ENCODE assay signal across 1 cellular context in the genomic region with DNA sequence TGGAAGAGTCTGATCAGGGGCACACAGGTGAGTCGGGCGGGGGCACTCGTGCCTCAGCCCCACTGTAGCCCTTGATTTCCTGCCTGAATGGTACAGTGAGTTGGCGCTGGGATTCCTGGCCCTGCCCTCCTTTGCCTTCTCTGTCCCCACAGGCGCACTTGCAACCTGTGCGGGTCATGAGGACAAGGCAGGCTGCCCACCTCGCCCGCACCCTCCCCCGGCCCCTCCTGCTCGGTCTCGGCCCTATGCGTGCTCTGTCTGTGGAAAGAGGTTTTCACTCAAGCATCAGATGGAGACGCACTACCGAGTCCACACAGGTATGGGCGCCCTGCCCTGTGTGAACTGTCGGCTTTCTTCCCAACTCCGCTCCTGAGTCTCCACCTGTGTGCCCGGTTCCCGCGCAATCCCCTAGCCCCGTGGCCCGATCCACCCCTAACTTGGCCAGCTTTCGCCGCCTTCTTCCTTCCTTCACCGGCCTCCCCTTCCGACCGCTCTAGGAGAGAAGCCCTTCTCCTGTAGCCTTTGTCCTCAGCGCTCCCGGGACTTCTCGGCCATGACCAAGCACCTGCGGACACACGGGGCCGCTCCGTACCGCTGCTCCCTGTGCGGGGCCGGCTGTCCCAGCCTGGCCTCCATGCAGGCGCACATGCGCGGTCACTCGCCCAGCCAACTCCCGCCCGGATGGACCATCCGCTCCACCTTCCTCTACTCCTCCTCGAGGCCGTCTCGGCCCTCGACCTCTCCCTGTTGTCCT.
TF ChIP-seq lines count a peak whose summit lies in the region.

No MANE protein-coding gene starts in this region.

TF ChIP-seq in IMR-90, 13 proteins besides CTCF, POLR2A, EP300 and RAD21:
- TF ChIP-seq, protein P1, sequence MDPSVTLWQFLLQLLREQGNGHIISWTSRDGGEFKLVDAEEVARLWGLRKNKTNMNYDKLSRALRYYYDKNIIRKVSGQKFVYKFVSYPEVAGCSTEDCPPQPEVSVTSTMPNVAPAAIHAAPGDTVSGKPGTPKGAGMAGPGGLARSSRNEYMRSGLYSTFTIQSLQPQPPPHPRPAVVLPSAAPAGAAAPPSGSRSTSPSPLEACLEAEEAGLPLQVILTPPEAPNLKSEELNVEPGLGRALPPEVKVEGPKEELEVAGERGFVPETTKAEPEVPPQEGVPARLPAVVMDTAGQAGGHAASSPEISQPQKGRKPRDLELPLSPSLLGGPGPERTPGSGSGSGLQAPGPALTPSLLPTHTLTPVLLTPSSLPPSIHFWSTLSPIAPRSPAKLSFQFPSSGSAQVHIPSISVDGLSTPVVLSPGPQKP (IDR thresholded peaks at IDR 0.05; ENCODE audit: borderline replicate concordance, low read depth, low read length), result no peak
- TF ChIP-seq RCOR1 (IDR thresholded peaks at IDR 0.05; ENCODE audit: insufficient replicate concordance, low read length), result no peak
- TF ChIP-seq BHLHE40 (IDR thresholded peaks at IDR 0.05; ENCODE audit: low read depth, low read length), result no peak
- no peak for TF ChIP-seq SMC3 (IDR thresholded peaks at IDR 0.05; ENCODE audit: low read depth, low read length)
- no peak for TF ChIP-seq RFX5 (IDR thresholded peaks at IDR 0.05; ENCODE audit: low read depth, low read length)
- no peak for TF ChIP-seq MAZ (IDR thresholded peaks at IDR 0.05; ENCODE audit: borderline replicate concordance, low read depth, low read length)
- TF ChIP-seq MXI1 (IDR thresholded peaks at IDR 0.05; ENCODE audit: borderline replicate concordance, low read depth, low read length), result no peak; the same call in 1 of the 2 replicates
- TF ChIP-seq, protein P2, sequence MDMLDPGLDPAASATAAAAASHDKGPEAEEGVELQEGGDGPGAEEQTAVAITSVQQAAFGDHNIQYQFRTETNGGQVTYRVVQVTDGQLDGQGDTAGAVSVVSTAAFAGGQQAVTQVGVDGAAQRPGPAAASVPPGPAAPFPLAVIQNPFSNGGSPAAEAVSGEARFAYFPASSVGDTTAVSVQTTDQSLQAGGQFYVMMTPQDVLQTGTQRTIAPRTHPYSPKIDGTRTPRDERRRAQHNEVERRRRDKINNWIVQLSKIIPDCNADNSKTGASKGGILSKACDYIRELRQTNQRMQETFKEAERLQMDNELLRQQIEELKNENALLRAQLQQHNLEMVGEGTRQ (IDR thresholded peaks at IDR 0.05; ENCODE audit: low read depth, low read length), result no peak
- TF ChIP-seq CEBPB (IDR thresholded peaks at IDR 0.05; ENCODE audit: low read depth, low read length), result no peak
- no peak for TF ChIP-seq FOS (IDR thresholded peaks at IDR 0.05; ENCODE audit: low read depth, low read length)
- TF ChIP-seq MAFK (IDR thresholded peaks at IDR 0.05; ENCODE audit: low read depth, low read length), result no peak
- no peak for TF ChIP-seq NFE2L2 (IDR thresholded peaks at IDR 0.05; ENCODE audit: low read depth, low read length)
- no peak for TF ChIP-seq CHD1 (IDR thresholded peaks at IDR 0.05; ENCODE audit: low read depth, low read length)
TF ChIP-seq in IMR-90: peak in this region for 0.
